ENCODE assay signal across 15 cellular contexts in genomic region chr14:97306785-97307246, GRCh38.
A peak's percentile ranks its signal among the peaks of the same experiment; 100 is the strongest.
DNase-seq lines count a peak whose midpoint lies in the region; ATAC-seq and TF ChIP-seq lines count a peak whose summit lies in the region.
"Had no signal": no experiment of that assay in that cellular context is flagged by ENCODE, and none has a peak within 500 bp of the region (broad histone marks: within the 10 kb centered on the region; RNA-seq: fewer than 3 reads in every experiment).

No MANE protein-coding gene starts in this region.

- no peak for TF ChIP-seq CTCF in activated CD8-positive, alpha-beta T cell treated with anti-CD3 and anti-CD28 coated beads for 36 hours (IDR thresholded peaks at IDR 0.05)
- no peak for TF ChIP-seq CTCF in retinal pigment epithelial cell (conservative IDR thresholded peaks at IDR 0.05; ENCODE audit: low read depth, low read length)
- TF ChIP-seq CTCF in colonic mucosa (IDR thresholded peaks at IDR 0.05), result no peak

- H3K27me3 Mint-ChIP-seq in activated CD8-positive, alpha-beta memory T cell treated with anti-CD3 and anti-CD28 coated beads, Interleukin-2, amount 10 ng/mL, durations not matched to agents 7 days and 5 days, result no peaks in the 10 kb centered on the region
- H3K27me3 Mint-ChIP-seq in activated CD8-positive, alpha-beta T cell treated with anti-CD3 and anti-CD28 coated beads for 36 hours, result no peaks in the 10 kb centered on the region
- no peaks in the 10 kb centered on the region for H3K27me3 Mint-ChIP-seq in naive thymus-derived CD8-positive, alpha-beta T cell

- intact Hi-C loops in activated CD8-positive, alpha-beta T cell treated with anti-CD3 and anti-CD28 coated beads for 36 hours (cut with micrococcal nuclease), result no loop called here
- intact Hi-C loops in colonic mucosa (cut with DNase I), result no loop called here

- POLR2A ChIA-PET in activated CD8-positive, alpha-beta T cell treated with anti-CD3 and anti-CD28 coated beads for 36 hours (lab: Charles Lee), result interaction anchor here (1.2 to 1.6 kb wide), 2 partner anchors 11 to 151 kb away, joined by 3 to 4 read pairs; no protein-coding TSS in a partner anchor
- POLR2A ChIA-PET in naive thymus-derived CD8-positive, alpha-beta T cell (lab: Charles Lee), result interaction anchor here (1.3 kb wide), 1 partner anchor 9 kb away, joined by 4 read pairs; no protein-coding TSS in a partner anchor

- no peak overlapping the region for H3K4me3 Mint-ChIP-seq in activated CD8-positive, alpha-beta memory T cell treated with anti-CD3 and anti-CD28 coated beads, Interleukin-2, amount 10 ng/mL, durations not matched to agents 7 days and 5 days
- no peak overlapping the region for H3K4me3 Mint-ChIP-seq in activated CD8-positive, alpha-beta T cell treated with anti-CD3 and anti-CD28 coated beads for 36 hours
- peak overlapping the region in 1 of 10 donors; percentile 2 for H3K4me3 Mint-ChIP-seq in naive thymus-derived CD8-positive, alpha-beta T cell

- H3K27ac ChIP-seq in colonic mucosa, result no peak overlapping the region
- H3K27ac ChIP-seq: epithelial cell of prostate, HL-60, VCaP had no signal

- no peaks in the 10 kb centered on the region for H3K36me3 ChIP-seq in colonic mucosa

- H3K27me3 ChIP-seq in colonic mucosa, result no peaks in the 10 kb centered on the region

- no peaks in the 10 kb centered on the region for H3K9me3 ChIP-seq in colonic mucosa

- no peaks in the 10 kb centered on the region for H3K4me1 ChIP-seq in colonic mucosa

- H3K4me3 ChIP-seq in retinal pigment epithelial cell (ENCODE audit: low read length) (no peak overlapping the region), colonic mucosa (no peak overlapping the region)

- peak overlapping the region; percentile 69 for H3K27ac Mint-ChIP-seq in activated CD8-positive, alpha-beta memory T cell treated with anti-CD3 and anti-CD28 coated beads, Interleukin-2, amount 10 ng/mL, durations not matched to agents 7 days and 5 days
- peak overlapping the region; percentile 77 for H3K27ac Mint-ChIP-seq in activated CD8-positive, alpha-beta T cell treated with anti-CD3 and anti-CD28 coated beads for 36 hours
- H3K27ac Mint-ChIP-seq in naive thymus-derived CD8-positive, alpha-beta T cell, result peak overlapping the region in 3 of 10 donors; percentile 64 to 82 (median 79)

- H3K36me3 Mint-ChIP-seq in activated CD8-positive, alpha-beta memory T cell treated with anti-CD3 and anti-CD28 coated beads, Interleukin-2, amount 10 ng/mL, durations not matched to agents 7 days and 5 days, result no peaks in the 10 kb centered on the region
- no peaks in the 10 kb centered on the region for H3K36me3 Mint-ChIP-seq in activated CD8-positive, alpha-beta T cell treated with anti-CD3 and anti-CD28 coated beads for 36 hours (ENCODE audit: low read depth)
- no peaks in the 10 kb centered on the region for H3K36me3 Mint-ChIP-seq in naive thymus-derived CD8-positive, alpha-beta T cell

- no peaks in the 10 kb centered on the region for H3K9me3 Mint-ChIP-seq in activated CD8-positive, alpha-beta memory T cell treated with anti-CD3 and anti-CD28 coated beads, Interleukin-2, amount 10 ng/mL, durations not matched to agents 7 days and 5 days (ENCODE audit: low read depth)
- no peaks in the 10 kb centered on the region for H3K9me3 Mint-ChIP-seq in activated CD8-positive, alpha-beta T cell treated with anti-CD3 and anti-CD28 coated beads for 36 hours
- H3K9me3 Mint-ChIP-seq in naive thymus-derived CD8-positive, alpha-beta T cell, result no peaks in the 10 kb centered on the region

- CTCF ChIA-PET in activated CD8-positive, alpha-beta memory T cell treated with anti-CD3 and anti-CD28 coated beads, Interleukin-2, amount 10 ng/mL, durations not matched to agents 7 days and 5 days (lab: Charles Lee), result interaction anchor here (0.7 to 1.0 kb wide), 2 partner anchors 102 to 128 kb away, joined by 4 read pairs; no protein-coding TSS in a partner anchor
- CTCF ChIA-PET in activated CD8-positive, alpha-beta T cell treated with anti-CD3 and anti-CD28 coated beads for 36 hours (lab: Charles Lee), result interaction anchor here (1.1 to 1.4 kb wide), 2 partner anchors 87 to 150 kb away, joined by 3 to 4 read pairs; no protein-coding TSS in a partner anchor

- peak; percentile 66 for ATAC-seq in activated CD8-positive, alpha-beta memory T cell treated with anti-CD3 and anti-CD28 coated beads, Interleukin-2, amount 10 ng/mL, durations not matched to agents 7 days and 5 days
- peak; percentile 63 for ATAC-seq in HG02870 (IDR thresholded peaks at IDR 0.05; ENCODE audit: unreplicated experiment)
- peak; percentile 83 for ATAC-seq in activated CD8-positive, alpha-beta T cell treated with anti-CD3 and anti-CD28 coated beads for 36 hours
- ATAC-seq in naive thymus-derived CD8-positive, alpha-beta T cell, result no peak
- no peak for ATAC-seq in GM18873 (IDR thresholded peaks at IDR 0.05; ENCODE audit: low FRiP score, unreplicated experiment)

- H3K4me1 Mint-ChIP-seq in activated CD8-positive, alpha-beta memory T cell treated with anti-CD3 and anti-CD28 coated beads, Interleukin-2, amount 10 ng/mL, durations not matched to agents 7 days and 5 days, result peaks cover 39% of the 10 kb centered on the region
- peaks cover 25% of the 10 kb centered on the region for H3K4me1 Mint-ChIP-seq in activated CD8-positive, alpha-beta T cell treated with anti-CD3 and anti-CD28 coated beads for 36 hours (ENCODE audit: low read depth)
- peaks cover 6 to 23% (median 15%) of the 10 kb centered on the region in 4 donors for H3K4me1 Mint-ChIP-seq in naive thymus-derived CD8-positive, alpha-beta T cell

- H3K9ac ChIP-seq in colonic mucosa (ENCODE audit: low read depth in 2 of 2, low read length in 2 of 2), result no peak overlapping the region

- DNase-seq in activated CD8-positive, alpha-beta memory T cell treated with anti-CD3 and anti-CD28 coated beads, Interleukin-2, amount 10 ng/mL, durations not matched to agents 7 days and 5 days, result no peak
- no peak for DNase-seq in activated CD8-positive, alpha-beta memory T cell treated with anti-CD3 and anti-CD28 coated beads for 24 hours
- no peak for DNase-seq in activated CD8-positive, alpha-beta T cell treated with anti-CD3 and anti-CD28 coated beads for 36 hours
- DNase-seq in retinal pigment epithelial cell (ENCODE audit: low read depth) (peak; percentile 60), colonic mucosa (no peak)
- DNase-seq in naive thymus-derived CD8-positive, alpha-beta T cell, result no peak
- DNase-seq: anterior cingulate cortex, kidney, NCI-H1417, OCI-M1 had no signal

Comparison
In these comparisons a context has a peak if more than half of its experiments do, and no peak if none do; other contexts are left out.
1. ATAC-seq: peak in activated CD8-positive, alpha-beta memory T cell treated with anti-CD3 and anti-CD28 coated beads, Interleukin-2, amount 10 ng/mL, durations not matched to agents 7 days and 5 days (single experiment), HG02870 (single experiment) and activated CD8-positive, alpha-beta T cell treated with anti-CD3 and anti-CD28 coated beads for 36 hours (single experiment); none in naive thymus-derived CD8-positive, alpha-beta T cell (0 of 2) and GM18873 (single experiment).